Comparison of ENCODE assay signal across 8 cellular contexts in the genomic region with DNA sequence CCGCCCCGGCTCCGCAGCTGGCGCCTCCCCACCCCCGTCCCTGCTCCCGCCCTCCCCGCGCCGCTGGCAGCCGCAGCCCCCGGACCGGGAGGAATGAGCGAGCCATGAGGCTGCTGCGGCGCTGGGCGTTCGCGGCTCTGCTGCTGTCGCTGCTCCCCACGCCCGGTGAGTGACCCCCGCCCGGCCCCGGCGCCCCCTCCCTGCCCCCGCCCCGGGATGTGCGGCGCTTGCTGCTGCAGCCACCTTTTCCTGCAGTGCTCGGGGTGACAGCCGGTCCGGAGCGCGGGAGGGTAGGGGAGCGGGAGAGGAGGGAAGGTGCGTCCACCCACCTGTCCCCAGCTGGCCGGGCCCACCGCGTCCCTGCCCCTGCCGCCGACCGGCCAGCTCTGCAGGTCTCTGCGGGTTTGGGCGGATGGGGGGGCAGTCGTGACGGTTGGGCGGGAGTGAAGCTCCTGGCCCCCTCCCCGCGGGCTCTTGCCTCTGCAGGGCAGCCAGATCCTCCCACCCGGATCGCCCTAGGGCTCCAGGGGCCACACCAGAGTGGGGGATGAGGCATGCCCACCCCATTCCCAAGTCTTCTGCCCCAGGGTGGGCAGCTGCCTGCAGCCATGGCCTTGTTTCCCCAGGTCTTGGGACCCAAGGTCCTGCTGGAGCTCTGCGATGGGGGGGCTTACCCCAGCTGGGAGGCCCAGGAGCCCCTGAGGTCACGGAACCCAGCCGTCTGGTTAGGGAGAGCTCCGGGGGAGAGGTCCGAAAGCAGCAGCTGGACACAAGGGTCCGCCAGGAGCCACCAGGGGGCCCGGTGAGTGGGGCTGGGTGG. TPM values are rescaled to one million over a fixed set of nuclear protein-coding genes. Genes with fewer than 3 reads are reported as not detected.
A peak's percentile ranks its signal among the peaks of the same experiment; 100 is the strongest.
DNase-seq lines count a peak whose midpoint lies in the region; FAIRE-seq and TF ChIP-seq lines count a peak whose summit lies in the region.

No MANE protein-coding gene starts in this region.

- no peaks in the 10 kb centered on the region for H3K9me3 Mint-ChIP-seq in neural progenitor cell

- peaks cover 0 to 29% (median 0%) of the 10 kb centered on the region in 11 experiments; a peak in 8 of 22 replicates for H4K20me1 ChIP-seq in BLaER1 treated with 17β-estradiol and CSF1 and Interleukin-3, amounts not matched to agents 10 nM and 100 nM
- peaks cover 0 to 2% of the 10 kb centered on the region in 2 experiments for H4K20me1 ChIP-seq in H1 (replicated peaks in 1 of 2; ENCODE audit: control insufficient read depth in 1 of 2, insufficient read depth in 2 of 2, low read length in 2 of 2)
- no peaks in the 10 kb centered on the region for H4K20me1 ChIP-seq in neural progenitor cell (ENCODE audit: low read depth)

- H2BK120ac ChIP-seq in H1 (replicated peaks; ENCODE audit: low read depth, low read length), result no peak overlapping the region

- H4K91ac ChIP-seq in H1 (replicated peaks; ENCODE audit: insufficient read length, low read length), result no peak overlapping the region

- no peak overlapping the region for H2BK12ac ChIP-seq in H1 (ENCODE audit: low read depth, low read length)

- peaks cover 5 to 22% (median 10%) of the 10 kb centered on the region in 10 experiments; a peak in 17 of 20 replicates for H3K4me1 ChIP-seq in BLaER1 treated with 17β-estradiol and CSF1 and Interleukin-3, amounts not matched to agents 10 nM and 100 nM
- H3K4me1 ChIP-seq in H1 (replicated peaks in 1 of 4; ENCODE audit: control insufficient read depth in 3 of 4, insufficient read depth in 4 of 4, low read length in 3 of 4) (peaks cover 0 to 7% (median 2%) of the 10 kb centered on the region in 4 experiments; a peak in 4 of 7 replicates), neural progenitor cell (peaks cover 17% of the 10 kb centered on the region)

- H3K27ac ChIP-seq in BLaER1 treated with 17β-estradiol and CSF1 and Interleukin-3, amounts not matched to agents 10 nM and 100 nM, result no peak overlapping the region
- H3K27ac ChIP-seq in H1 (ENCODE audit: low read depth, low read length) (no peak overlapping the region), neural progenitor cell (no peak overlapping the region)

- peaks cover 33 to 43% (median 38%) of the 10 kb centered on the region in 11 experiments for H3K27me3 ChIP-seq in BLaER1 treated with 17β-estradiol and CSF1 and Interleukin-3, amounts not matched to agents 10 nM and 100 nM
- H3K27me3 ChIP-seq in MG63, result peaks cover 5% of the 10 kb centered on the region
- H3K27me3 ChIP-seq in H1 (replicated peaks in 1 of 4; ENCODE audit: control insufficient read depth in 3 of 4, extremely low read depth in 1 of 4, insufficient read depth in 3 of 4, low read length in 3 of 4), result peaks cover 25 to 40% (median 34%) of the 10 kb centered on the region in 4 experiments
- peaks cover 44% of the 10 kb centered on the region for H3K27me3 ChIP-seq in neural progenitor cell

- no peak for FAIRE-seq in H1 (lab: Jason Lieb, UNC)
- no peak for FAIRE-seq in GM12892 (lab: Jason Lieb, UNC)

- H3K9ac ChIP-seq in BLaER1 treated with 17β-estradiol and CSF1 and Interleukin-3, amounts not matched to agents 10 nM and 100 nM, result peak overlapping the region in 10 of 11 experiments; percentile 18 to 69 (median 58); a peak in 14 of 22 replicates
- H3K9ac ChIP-seq in H1 (replicated peaks in 1 of 4; ENCODE audit: extremely low read depth in 1 of 4, low read depth in 3 of 4, low read length in 3 of 4) (peak overlapping the region in 1 of 4 experiments; percentile 24; a peak in 1 of 7 replicates), neural progenitor cell (no peak overlapping the region)

- H4K8ac ChIP-seq in H1 (ENCODE audit: extremely low read depth, insufficient read depth, low read length), result no peak overlapping the region; the same call in 1 of the 2 replicates

- H3K23me2 ChIP-seq in H1 (ENCODE audit: low read depth, low read length), result peaks cover 8% of the 10 kb centered on the region; the same call in 1 of the 2 replicates

- POLR2A ChIA-PET in H1 (lab: Charles Lee; ENCODE audit: partially characterized antibody), result interaction anchor here (1.1 to 5.1 kb wide), 5 partner anchors 11 to 140 kb away, joined by 3 to 17 read pairs (median 4); a partner anchor contains a TSS

- H3K79me2 ChIP-seq in H1 (ENCODE audit: control insufficient read depth in 1 of 2, insufficient read depth in 2 of 2, low read length in 2 of 2) (no peaks in the 10 kb centered on the region), neural progenitor cell (ENCODE audit: low read depth) (no peaks in the 10 kb centered on the region)

- H3K4me2 ChIP-seq in BLaER1 treated with 17β-estradiol and CSF1 and Interleukin-3, amounts not matched to agents 10 nM and 100 nM, result peak overlapping the region; percentile 89 to 98 (median 96)
- peak overlapping the region; percentile 56 to 88 for H3K4me2 ChIP-seq in H1 (ENCODE audit: insufficient read depth in 1 of 2, low read depth in 2 of 2, low read length in 2 of 2)
- peak overlapping the region; percentile 100 for H3K4me2 ChIP-seq in neural progenitor cell

- no peak for TF ChIP-seq EP300 in H1 (IDR thresholded peaks at IDR 0.05; ENCODE audit: borderline replicate concordance in 1 of 2, low read depth in 2 of 2, low read length in 2 of 2)

- no peaks in the 10 kb centered on the region for H3K4me1 Mint-ChIP-seq in neural progenitor cell

- H3K9me3 ChIP-seq in BLaER1 treated with 17β-estradiol and CSF1 and Interleukin-3, amounts not matched to agents 10 nM and 100 nM (replicated peaks in 1 of 11), result no peaks in the 10 kb centered on the region
- H3K9me3 ChIP-seq in MG63 (no peaks in the 10 kb centered on the region), H1 (ENCODE audit: insufficient read depth in 2 of 2, low read depth in 1 of 2, low read length in 1 of 2) (no peaks in the 10 kb centered on the region), neural progenitor cell (ENCODE audit: low read depth) (no peaks in the 10 kb centered on the region)

- peak; percentile 28 for DNase-seq in MG63
- no peak for DNase-seq in H1 (ENCODE audit: low read depth in 1 of 2, low spot score in 2 of 2)
- DNase-seq in neural progenitor cell (ENCODE audit: low spot score), result peak; percentile 25
- no peak for DNase-seq in GM12892 (ENCODE audit: insufficient read length)
- DNase-seq in GF-D8 (lab: John Stamatoyannopoulos, UW), result no peak
- DNase-seq in COLO829 (ENCODE audit: low spot score), result no peak
- no peak for DNase-seq in kidney tubule cell (ENCODE audit: low spot score)

- H3K27me3 Mint-ChIP-seq in neural progenitor cell (ENCODE audit: insufficient read depth, low read depth), result peaks cover 10% of the 10 kb centered on the region

- H2BK15ac ChIP-seq in H1 (ENCODE audit: low read length), result no peak overlapping the region

- H2BK5ac ChIP-seq in H1 (ENCODE audit: low read depth, low read length), result no peak overlapping the region

- no peak overlapping the region for H3K18ac ChIP-seq in H1 (ENCODE audit: extremely low read depth, low read length)

- H3K36me3 Mint-ChIP-seq in neural progenitor cell, result no peaks in the 10 kb centered on the region

- no peak overlapping the region for H2AK5ac ChIP-seq in H1 (ENCODE audit: low read depth, low read length)

- no peak overlapping the region for H3K4me3 Mint-ChIP-seq in neural progenitor cell

- peaks cover 14% of the 10 kb centered on the region for H3F3A ChIP-seq in neural progenitor cell (ENCODE audit: low read depth)

- H3K4me3 ChIP-seq in BLaER1 treated with 17β-estradiol and CSF1 and Interleukin-3, amounts not matched to agents 10 nM and 100 nM, result peak overlapping the region; percentile 43 to 69 (median 58)
- H3K4me3 ChIP-seq in MG63 (peak overlapping the region; percentile 35), H1 (ENCODE audit: extremely low read depth in 1 of 4, insufficient read depth in 2 of 4, low read depth in 3 of 4, low read length in 4 of 4) (peak overlapping the region; percentile 24 to 67 (median 42); a peak in 7 of 8 replicates), neural progenitor cell (peak overlapping the region; percentile 68)

- TF ChIP-seq POLR2A in H1 (IDR thresholded peaks at IDR 0.05; ENCODE audit: control extremely low read depth in 1 of 2, low read depth in 2 of 2, low read length in 2 of 2) (no peak), GM12892 (IDR thresholded peaks at IDR 0.05; ENCODE audit: low read depth, low read length) (no peak)

- H3K79me1 ChIP-seq in H1 (ENCODE audit: low read depth, low read length), result no peaks in the 10 kb centered on the region

- 27% methylated on average over 25 of the region's 58 CpGs; no CpG with 5 or more reads in 1 of the 2 experiments for WGBS in H1 (ENCODE audit: extremely low coverage in 1 of 2, insufficient coverage in 1 of 2, insufficient read length in 1 of 2, insufficient replicate concordance in 2 of 2, low coverage in 1 of 2, low lambda C conversion rate in 2 of 2, missing lambda C conversion rate in 1 of 2), 2 experiments

- no peak overlapping the region for H3K23ac ChIP-seq in H1 (ENCODE audit: insufficient read length)

- TF ChIP-seq CTCF in H1 (IDR thresholded peaks at IDR 0.05; ENCODE audit: control extremely low read depth in 1 of 3, insufficient read depth in 1 of 3, low read depth in 1 of 3, low read length in 3 of 3) (peak in 1 of 3 experiments; percentile 12; a peak in 1 of 4 replicates), neural progenitor cell (IDR thresholded peaks at IDR 0.05) (peak; percentile 33)

- CTCF ChIA-PET in H1 (lab: Charles Lee; ENCODE audit: partially characterized antibody), result interaction anchor here (0.5 to 2.5 kb wide), 9 partner anchors 10 to 256 kb away, joined by 3 to 9 read pairs (median 4); no protein-coding TSS in a partner anchor

- TF ChIP-seq RAD21 in H1 (IDR thresholded peaks at IDR 0.05 in 1 of 2, conservative IDR thresholded peaks at IDR 0.05 in 1 of 2; ENCODE audit: low read depth in 2 of 2, low read length in 2 of 2), result no peak; a peak in 1 of 4 replicates

- H3K27ac Mint-ChIP-seq in neural progenitor cell, result no peak overlapping the region

- no peaks in the 10 kb centered on the region for H3K36me3 ChIP-seq in BLaER1 treated with 17β-estradiol and CSF1 and Interleukin-3, amounts not matched to agents 10 nM and 100 nM
- no peaks in the 10 kb centered on the region for H3K36me3 ChIP-seq in MG63
- no peaks in the 10 kb centered on the region for H3K36me3 ChIP-seq in H1 (ENCODE audit: control insufficient read depth in 2 of 4, insufficient read depth in 4 of 4, low read length in 3 of 4)
- no peaks in the 10 kb centered on the region for H3K36me3 ChIP-seq in neural progenitor cell

- no peak overlapping the region for H4K5ac ChIP-seq in H1 (ENCODE audit: insufficient read length, low read depth, low read length)

- H2AFZ ChIP-seq in H1 (ENCODE audit: low read length), result no peak overlapping the region
- H2AFZ ChIP-seq in neural progenitor cell (replicated peaks), result peak overlapping the region; percentile 76

- no peak overlapping the region for H3K56ac ChIP-seq in H1 (replicated peaks; ENCODE audit: insufficient read length, low read depth, low read length)

- H3K4ac ChIP-seq in H1 (replicated peaks; ENCODE audit: insufficient read length, low read depth, low read length), result no peak overlapping the region

- no peak overlapping the region for H3K14ac ChIP-seq in H1 (ENCODE audit: insufficient read length)

- H2BK20ac ChIP-seq in H1 (ENCODE audit: low read length), result no peak overlapping the region

RNA-seq across cellular contexts. Expression of a gene that starts 0.5 kb away (rescaled TPM):
- total RNA-seq in MG63 (2014; rRNA removed; shearing (Covaris generic); ENCODE audit: low replicate concordance), result 0.72 TPM in 1 of 2 replicates, not detected in the other
- 2.8 and 2.9 TPM in 2 replicates for total RNA-seq in H1 (2021; fragmentation: NEBNext Ultra II Directional; extraction: Animal tissue kit (Norgen Biotek cat#: 25700))
- polyA plus RNA-seq in H1 (2011; rRNA removed), result 2.3 and 2.7 TPM in 2 replicates
- 2.4 TPM for polyA plus RNA-seq in H1 (2011; cell fraction: cytosol; rRNA removed)
- 21.8 TPM for polyA plus RNA-seq in H1 (2011; cell fraction: nucleus; rRNA removed)
- 3.5 to 5.7 TPM (median 4.1 TPM) in 4 replicates for polyA plus RNA-seq in H1 (2012, experiment 1 of 2)
- 2.1 TPM for polyA plus RNA-seq in H1 (2012, experiment 2 of 2)
- 1.1 TPM for polyA plus RNA-seq in H1 (2013, experiment 1 of 2)
- 0.92 TPM for polyA plus RNA-seq in H1 (2013, experiment 2 of 2)
- polyA minus RNA-seq in H1 (2011; rRNA and poly(A)+ RNA removed), result 1.6 and 1.8 TPM in 2 replicates
- polyA minus RNA-seq in H1 (2011; cell fraction: cytosol; rRNA and poly(A)+ RNA removed), result 2.6 TPM
- polyA minus RNA-seq in H1 (2011; cell fraction: nucleus; rRNA and poly(A)+ RNA removed), result 3.7 TPM
- total RNA-seq in neural progenitor cell (ENCODE audit: low replicate concordance), result 1.4 and 6.9 TPM in 2 replicates
- polyA plus RNA-seq in GM12892 (2012; ENCODE audit: missing spikeins), result 0.13 TPM

RNA-seq across cellular contexts. Expression of a gene that starts 50.8 kb away (rescaled TPM):
- 7.9 and 11.1 TPM in 2 replicates for total RNA-seq in MG63 (2014; rRNA removed; shearing (Covaris generic); ENCODE audit: low replicate concordance)
- 26.9 and 29.1 TPM in 2 replicates for total RNA-seq in H1 (2021; fragmentation: NEBNext Ultra II Directional; extraction: Animal tissue kit (Norgen Biotek cat#: 25700))
- polyA plus RNA-seq in H1 (2011; rRNA removed), result 20.2 and 27.6 TPM in 2 replicates
- polyA plus RNA-seq in H1 (2011; cell fraction: cytosol; rRNA removed), result 22.9 TPM
- polyA plus RNA-seq in H1 (2011; cell fraction: nucleus; rRNA removed), result 49.0 TPM
- polyA plus RNA-seq in H1 (2012, experiment 1 of 2), result 22.7 to 25.1 TPM (median 24.1 TPM) in 4 replicates
- 18.2 TPM for polyA plus RNA-seq in H1 (2012, experiment 2 of 2)
- polyA plus RNA-seq in H1 (2013, experiment 1 of 2), result 16.0 TPM
- polyA plus RNA-seq in H1 (2013, experiment 2 of 2), result 14.8 TPM
- 16.4 and 19.4 TPM in 2 replicates for polyA minus RNA-seq in H1 (2011; rRNA and poly(A)+ RNA removed)
- polyA minus RNA-seq in H1 (2011; cell fraction: cytosol; rRNA and poly(A)+ RNA removed), result 12.1 TPM
- 18.0 TPM for polyA minus RNA-seq in H1 (2011; cell fraction: nucleus; rRNA and poly(A)+ RNA removed)
- 16.4 and 30.6 TPM in 2 replicates for total RNA-seq in neural progenitor cell (ENCODE audit: low replicate concordance)
- polyA plus RNA-seq in GM12892 (2012; ENCODE audit: missing spikeins), result 8.3 TPM

Comparison
In these comparisons a context has a peak if more than half of its experiments do, and no peak if none do; other contexts are left out.
1. DNase-seq: peak in MG63 (single experiment) and neural progenitor cell (single experiment); none in H1 (0 of 2), GM12892 (single experiment), GF-D8 (single experiment), COLO829 (single experiment) and kidney tubule cell (single experiment).
2. Peak in every context shown above with its lines, with median percentiles within 50 percentile points of each other: H3K4me2 ChIP-seq and H3K4me3 ChIP-seq.